In the genomic region with DNA sequence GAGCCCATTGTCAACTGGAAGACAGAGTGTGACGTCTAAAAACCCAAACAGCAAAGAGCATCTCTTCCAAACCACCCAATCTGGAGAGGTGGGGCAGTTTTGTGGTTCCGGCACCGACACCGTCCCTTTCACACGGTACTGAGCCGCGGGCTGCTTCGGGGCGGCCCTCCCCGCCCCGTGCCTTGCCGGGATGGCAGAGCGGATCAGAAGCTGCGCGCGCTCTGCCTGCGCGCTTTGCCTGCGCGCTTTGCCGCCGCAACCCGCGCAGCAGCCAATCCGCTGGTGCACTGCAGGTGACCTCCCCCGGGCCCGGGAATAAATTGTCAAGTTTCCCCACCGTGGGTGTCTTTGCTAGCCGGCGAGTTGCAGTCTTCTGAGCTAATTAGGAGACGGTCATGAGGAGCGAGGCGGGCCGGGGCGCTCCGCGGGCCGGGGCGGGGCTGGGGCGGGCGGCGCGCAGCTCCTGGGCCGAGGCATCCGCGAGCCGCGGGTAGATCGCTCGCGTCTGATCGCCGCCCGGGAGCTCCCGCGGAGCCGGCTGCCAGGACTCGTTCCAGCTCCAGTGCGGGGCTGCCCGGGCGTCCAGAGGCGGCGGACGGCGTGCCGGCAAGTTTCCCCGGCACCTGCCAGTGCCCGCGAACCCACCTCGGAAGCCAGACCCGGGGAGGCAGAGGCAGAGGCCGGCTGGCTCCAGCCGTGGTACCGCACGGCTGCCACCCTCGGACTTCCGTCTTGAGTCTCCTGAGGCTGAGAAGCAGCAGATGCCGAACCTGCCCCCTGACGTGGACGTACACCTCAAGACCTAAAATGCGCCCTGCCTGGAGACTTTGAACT, we compare ENCODE assay signal across 8 cellular contexts.
A peak's percentile ranks its signal among the peaks of the same experiment; 100 is the strongest.
DNase-seq lines count a peak whose midpoint lies in the region; ATAC-seq and TF ChIP-seq lines count a peak whose summit lies in the region.

No MANE protein-coding gene starts in this region.

- H3K9me3 Mint-ChIP-seq in activated naive CD8-positive, alpha-beta T cell treated with anti-CD3 and anti-CD28 coated beads for 36 hours: peaks cover 2% of the 10 kb centered on the region

- peaks cover 1% of the 10 kb centered on the region for H3K4me1 Mint-ChIP-seq in activated naive CD8-positive, alpha-beta T cell treated with anti-CD3 and anti-CD28 coated beads for 36 hours

- peak; percentile 62 for DNase-seq in Daoy (ENCODE audit: low read depth)
- DNase-seq in activated naive CD8-positive, alpha-beta T cell treated with anti-CD3 and anti-CD28 coated beads for 36 hours: peak; percentile 21
- no peak for DNase-seq in kidney epithelial cell (ENCODE audit: low read depth)
- peak; percentile 18 for DNase-seq in stimulated activated naive CD8-positive, alpha-beta T cell treated with anti-CD3 and anti-CD28 coated beads, Interleukin-15, Interleukin-2, amounts not matched to agents 100 U/mL and 50 U/mL, for 24 hours
- DNase-seq in dermis blood vessel endothelial cell: no peak
- no peak for DNase-seq in NCI-H2196 (lab: John Stamatoyannopoulos, UW; ENCODE audit: unreplicated experiment)
- no peak for DNase-seq in COLO829 (ENCODE audit: low spot score)

- H3K27me3 ChIP-seq in HUES48 (ENCODE audit: control insufficient read depth, insufficient read depth, low read length): peaks cover 61% of the 10 kb centered on the region
- H3K27me3 ChIP-seq in kidney epithelial cell (ENCODE audit: control insufficient read depth, insufficient read depth, low read length): peaks cover 11% of the 10 kb centered on the region

- H3K4me3 Mint-ChIP-seq in activated naive CD8-positive, alpha-beta T cell treated with anti-CD3 and anti-CD28 coated beads for 36 hours: peak overlapping the region; percentile 34

- H3K4me1 ChIP-seq in HUES48 (ENCODE audit: control insufficient read depth, insufficient read depth, low read length): peaks cover 29% of the 10 kb centered on the region

- peaks cover 57% of the 10 kb centered on the region for H3K27me3 Mint-ChIP-seq in activated naive CD8-positive, alpha-beta T cell treated with anti-CD3 and anti-CD28 coated beads for 36 hours

- peak; percentile 65 for ATAC-seq in stimulated activated naive CD8-positive, alpha-beta T cell treated with anti-CD3 and anti-CD28 coated beads, Interleukin-15, Interleukin-2, amounts not matched to agents 100 U/mL and 50 U/mL, for 24 hours

- no peaks in the 10 kb centered on the region for H3K36me3 Mint-ChIP-seq in activated naive CD8-positive, alpha-beta T cell treated with anti-CD3 and anti-CD28 coated beads for 36 hours

- no peaks in the 10 kb centered on the region for H3K36me3 ChIP-seq in HUES48 (ENCODE audit: control insufficient read depth, insufficient read depth, low read length)
- no peaks in the 10 kb centered on the region for H3K36me3 ChIP-seq in kidney epithelial cell (ENCODE audit: control insufficient read depth, insufficient read depth, low read length)

- H3K27ac ChIP-seq in HUES48 (ENCODE audit: low read depth, low read length): no peak overlapping the region

- H3K4me3 ChIP-seq in HUES48 (ENCODE audit: low read depth, low read length): peak overlapping the region; percentile 85
- H3K4me3 ChIP-seq in kidney epithelial cell (ENCODE audit: low read depth, low read length): peak overlapping the region; percentile 39

- no peak for TF ChIP-seq CTCF in kidney epithelial cell (IDR thresholded peaks at IDR 0.05; ENCODE audit: insufficient read depth, low read length, poor library complexity, severe bottlenecking)

- H3K27ac Mint-ChIP-seq in activated naive CD8-positive, alpha-beta T cell treated with anti-CD3 and anti-CD28 coated beads for 36 hours: no peak overlapping the region

- no peaks in the 10 kb centered on the region for H3K9me3 ChIP-seq in HUES48 (ENCODE audit: control insufficient read depth, insufficient read depth, low read length)

- no peak overlapping the region for H3K9ac ChIP-seq in HUES48 (ENCODE audit: low read depth, low read length)

Comparison
In these comparisons a context has a peak if more than half of its experiments do, and no peak if none do; other contexts are left out.
1. DNase-seq: peak in Daoy (single experiment), activated naive CD8-positive, alpha-beta T cell treated with anti-CD3 and anti-CD28 coated beads for 36 hours (single experiment) and stimulated activated naive CD8-positive, alpha-beta T cell treated with anti-CD3 and anti-CD28 coated beads, Interleukin-15, Interleukin-2, amounts not matched to agents 100 U/mL and 50 U/mL, for 24 hours (single experiment); none in kidney epithelial cell (single experiment), dermis blood vessel endothelial cell (single experiment), NCI-H2196 (single experiment) and COLO829 (single experiment).